In genomic region chr19:50486823-50487515, GRCh38 we compare ENCODE assay signal across 9 cellular contexts. TPM values are rescaled to one million over a fixed set of nuclear protein-coding genes. Genes with fewer than 3 reads are reported as not detected.
DNase-seq lines count a peak whose midpoint lies in the region; TF ChIP-seq lines count a peak whose summit lies in the region.
"Had no signal": no experiment of that assay in that cellular context is flagged by ENCODE, and none has a peak within 500 bp of the region (broad histone marks: within the 10 kb centered on the region; RNA-seq: fewer than 3 reads in every experiment).

No MANE protein-coding gene starts in this region.

- no peak overlapping the region for H3K27ac ChIP-seq in mammary epithelial cell (ENCODE audit: insufficient read depth, low read depth, low read length)
- H3K27ac ChIP-seq: thyroid gland had no signal

- 78% methylated on average over 18 of the region's 18 CpGs for WGBS in mammary epithelial cell (ENCODE audit: low coverage, missing lambda C conversion rate)

- H3K4me3 ChIP-seq in mammary epithelial cell (replicated peaks in 1 of 3; ENCODE audit: insufficient read depth in 1 of 3, low read depth in 2 of 3, low read length in 3 of 3) = no peak overlapping the region
- H3K4me3 ChIP-seq: thyroid gland had no signal

- no peaks in the 10 kb centered on the region for H4K20me1 ChIP-seq in mammary epithelial cell (ENCODE audit: insufficient read depth, low read length)

- H3K9ac ChIP-seq in mammary epithelial cell (ENCODE audit: insufficient read depth, low read length) = no peak overlapping the region

- CTCF ChIA-PET in mammary epithelial cell (lab: Charles Lee; ENCODE audit: low non-redundant PET) = no interaction called here

- BruUV-seq in mammary epithelial cell (replicated peaks; lab: Mats Ljungman, UMichigan) = no TSS peak

- TF ChIP-seq CTCF in mammary epithelial cell (conservative IDR thresholded peaks at IDR 0.05 in 1 of 2, IDR thresholded peaks at IDR 0.05 in 1 of 2; ENCODE audit: extremely low read depth in 1 of 2, insufficient read depth in 1 of 2, low read depth in 1 of 2, low read length in 2 of 2) = peak; percentile 54 to 56

- no peaks in the 10 kb centered on the region for H3K79me2 ChIP-seq in mammary epithelial cell (ENCODE audit: insufficient read depth, low read length)

- H2AFZ ChIP-seq in mammary epithelial cell (ENCODE audit: low read depth, low read length) = no peak overlapping the region

- no peak overlapping the region for H3K4me2 ChIP-seq in mammary epithelial cell (ENCODE audit: insufficient read depth, low read depth, low read length)

- DNase-seq in activated gamma-delta T cell treated with Interleukin-2 at 50 U/mL for 16 hours (peak; percentile 39), activated gamma-delta T cell (lab: John Stamatoyannopoulos, UW) (no peak), SK-MEL-5 (ENCODE audit: low read depth, low spot score) (peak; percentile 69), mammary epithelial cell (no peak), myocyte (ENCODE audit: low read depth) (peak; percentile 79), NCI-H510A treated with DMSO at 0.1 percent for 48 hours (lab: John Stamatoyannopoulos, UW) (no peak), NCI-H1092 (lab: John Stamatoyannopoulos, UW) (no peak), cerebellum (ENCODE audit: low spot score) (no peak)

- dilution Hi-C loops in mammary epithelial cell (cut with HindIII; ENCODE audit: low sequenced_read_pairs) = no loop called here

- H3K9me3 ChIP-seq in mammary epithelial cell (replicated peaks; ENCODE audit: insufficient read depth, low read length) = peaks cover 3% of the 10 kb centered on the region
- H3K9me3 ChIP-seq: thyroid gland had no signal

- peaks cover 2% of the 10 kb centered on the region for H3K36me3 ChIP-seq in mammary epithelial cell (ENCODE audit: insufficient read depth, low read length)

- no peaks in the 10 kb centered on the region for H3K4me1 ChIP-seq in mammary epithelial cell (ENCODE audit: insufficient read depth, low read length)
- H3K4me1 ChIP-seq: thyroid gland had no signal

- in situ Hi-C loops in SK-MEL-5 (cut with HindIII; ENCODE audit: low pct_unique_long_range_greater_than_20kb, low sequenced_read_pairs) (no loop called here), mammary epithelial cell (cut with MboI; ENCODE audit: low sequenced_read_pairs in 2 of 2) (no loop called here)

- intact Hi-C loops in mammary epithelial cell (cut with micrococcal nuclease) = no loop called here

- no peaks in the 10 kb centered on the region for H3K27me3 ChIP-seq in mammary epithelial cell (ENCODE audit: insufficient read depth, low read length)
- H3K27me3 ChIP-seq: thyroid gland had no signal

RNA-seq across cellular contexts. Expression of gene GARIN5A, which starts 10.3 kb away (rescaled TPM):
- total RNA-seq in SK-MEL-5 (2014; rRNA removed; shearing (Covaris generic)) = 0.27 and 0.29 TPM in 2 replicates
- polyA plus RNA-seq in SK-MEL-5 (2015; cell fraction: cytosol; rRNA removed) = 0.73 and 0.86 TPM in 2 replicates
- polyA plus RNA-seq in SK-MEL-5 (2015; cell fraction: nucleus; rRNA removed) = not detected in 2 replicates
- total RNA-seq in mammary epithelial cell (1 to 10 TPM; 1.0 to 2.1 TPM), myocyte (1.5 and 3.0 TPM in 2 replicates), cerebellum (2.4 TPM)
- polyA plus RNA-seq in mammary epithelial cell = 1.4 TPM
- polyA minus RNA-seq in mammary epithelial cell = 5.2 TPM
- 1.9 TPM for polyA plus RNA-seq in myocyte (2012)

RNA-seq across cellular contexts. Expression of gene EMC10, which starts 10.7 kb away (rescaled TPM):
- total RNA-seq in SK-MEL-5 (2014; rRNA removed; shearing (Covaris generic)) = 127 and 148 TPM in 2 replicates
- 330 and 352 TPM in 2 replicates for polyA plus RNA-seq in SK-MEL-5 (2015; cell fraction: cytosol; rRNA removed)
- 34.3 and 69.1 TPM in 2 replicates for polyA plus RNA-seq in SK-MEL-5 (2015; cell fraction: nucleus; rRNA removed)
- 10 to 100 TPM; 53.8 to 77.1 TPM for total RNA-seq in mammary epithelial cell
- 41.8 TPM for polyA plus RNA-seq in mammary epithelial cell
- 7.1 TPM for polyA minus RNA-seq in mammary epithelial cell
- 207 and 210 TPM in 2 replicates for total RNA-seq in myocyte
- polyA plus RNA-seq in myocyte (2012) = 162 TPM
- total RNA-seq in cerebellum = 42.2 TPM

RNA-seq across cellular contexts. Expression of gene JOSD2, which starts 24.0 kb away (rescaled TPM):
- total RNA-seq in SK-MEL-5 (2014; rRNA removed; shearing (Covaris generic)) = 26.4 and 29.0 TPM in 2 replicates
- 37.0 and 57.6 TPM in 2 replicates for polyA plus RNA-seq in SK-MEL-5 (2015; cell fraction: cytosol; rRNA removed)
- polyA plus RNA-seq in SK-MEL-5 (2015; cell fraction: nucleus; rRNA removed) = 23.9 and 31.3 TPM in 2 replicates
- 10 to 100 TPM; 17.3 to 71.1 TPM for total RNA-seq in mammary epithelial cell
- polyA plus RNA-seq in mammary epithelial cell = 41.6 TPM
- 1.4 TPM for polyA minus RNA-seq in mammary epithelial cell
- total RNA-seq in myocyte = 29.8 and 39.9 TPM in 2 replicates
- 68.9 TPM for polyA plus RNA-seq in myocyte (2012)
- 3.2 TPM for total RNA-seq in cerebellum

RNA-seq across cellular contexts. Expression of gene ASPDH, which starts 26.7 kb away (rescaled TPM):
- total RNA-seq in SK-MEL-5 (2014; rRNA removed; shearing (Covaris generic)) = not detected in 2 replicates
- not detected in 2 replicates for polyA plus RNA-seq in SK-MEL-5 (2015; cell fraction: cytosol; rRNA removed)
- not detected in 2 replicates for polyA plus RNA-seq in SK-MEL-5 (2015; cell fraction: nucleus; rRNA removed)
- total RNA-seq in mammary epithelial cell (not detected), myocyte (not detected in 2 replicates), cerebellum (2.1 TPM)
- not detected for polyA plus RNA-seq in mammary epithelial cell
- not detected for polyA minus RNA-seq in mammary epithelial cell
- 0.45 TPM for polyA plus RNA-seq in myocyte (2012)
- total RNA-seq: thyroid gland had no signal

RNA-seq across cellular contexts. Expression of gene MYBPC2, which starts 54.3 kb away (rescaled TPM):
- total RNA-seq in SK-MEL-5 (2014; rRNA removed; shearing (Covaris generic)) = not detected in 2 replicates
- not detected in 2 replicates for polyA plus RNA-seq in SK-MEL-5 (2015; cell fraction: cytosol; rRNA removed)
- not detected in 2 replicates for polyA plus RNA-seq in SK-MEL-5 (2015; cell fraction: nucleus; rRNA removed)
- not detected for total RNA-seq in mammary epithelial cell
- polyA plus RNA-seq in mammary epithelial cell = not detected
- polyA minus RNA-seq in mammary epithelial cell = not detected
- 65.8 and 124 TPM in 2 replicates for total RNA-seq in myocyte
- 10.1 TPM for polyA plus RNA-seq in myocyte (2012)
- total RNA-seq in cerebellum = 0.18 TPM

Comparison
In these comparisons a context has a peak if more than half of its experiments do, and no peak if none do; other contexts are left out.
1. DNase-seq: peak in activated gamma-delta T cell treated with Interleukin-2 at 50 U/mL for 16 hours (single experiment), SK-MEL-5 (single experiment) and myocyte (single experiment); none in activated gamma-delta T cell (single experiment), mammary epithelial cell (single experiment), NCI-H510A treated with DMSO at 0.1 percent for 48 hours (single experiment), NCI-H1092 (single experiment) and cerebellum (single experiment).